ENCODE assay signal across 1 cellular context in genomic region chr3:53247619-53248018, GRCh38.
TF ChIP-seq lines count a peak whose summit lies in the region.

No MANE protein-coding gene starts in this region.

TF ChIP-seq in HCT116, 20 proteins besides CTCF, POLR2A, EP300 and RAD21 (continued from another document):
- TF ChIP-seq ZBTB33 (IDR thresholded peaks at IDR 0.05; ENCODE audit: extremely low read depth, insufficient replicate concordance, low read length) (no peak), YY1 (IDR thresholded peaks at IDR 0.05; ENCODE audit: extremely low read depth, insufficient replicate concordance, low read depth, low read length) (no peak), MAX (IDR thresholded peaks at IDR 0.05) (no peak)
TF ChIP-seq in HCT116: peak in this region for 0.
